Comparison of ENCODE assay signal across 1 cellular context in the genomic region with DNA sequence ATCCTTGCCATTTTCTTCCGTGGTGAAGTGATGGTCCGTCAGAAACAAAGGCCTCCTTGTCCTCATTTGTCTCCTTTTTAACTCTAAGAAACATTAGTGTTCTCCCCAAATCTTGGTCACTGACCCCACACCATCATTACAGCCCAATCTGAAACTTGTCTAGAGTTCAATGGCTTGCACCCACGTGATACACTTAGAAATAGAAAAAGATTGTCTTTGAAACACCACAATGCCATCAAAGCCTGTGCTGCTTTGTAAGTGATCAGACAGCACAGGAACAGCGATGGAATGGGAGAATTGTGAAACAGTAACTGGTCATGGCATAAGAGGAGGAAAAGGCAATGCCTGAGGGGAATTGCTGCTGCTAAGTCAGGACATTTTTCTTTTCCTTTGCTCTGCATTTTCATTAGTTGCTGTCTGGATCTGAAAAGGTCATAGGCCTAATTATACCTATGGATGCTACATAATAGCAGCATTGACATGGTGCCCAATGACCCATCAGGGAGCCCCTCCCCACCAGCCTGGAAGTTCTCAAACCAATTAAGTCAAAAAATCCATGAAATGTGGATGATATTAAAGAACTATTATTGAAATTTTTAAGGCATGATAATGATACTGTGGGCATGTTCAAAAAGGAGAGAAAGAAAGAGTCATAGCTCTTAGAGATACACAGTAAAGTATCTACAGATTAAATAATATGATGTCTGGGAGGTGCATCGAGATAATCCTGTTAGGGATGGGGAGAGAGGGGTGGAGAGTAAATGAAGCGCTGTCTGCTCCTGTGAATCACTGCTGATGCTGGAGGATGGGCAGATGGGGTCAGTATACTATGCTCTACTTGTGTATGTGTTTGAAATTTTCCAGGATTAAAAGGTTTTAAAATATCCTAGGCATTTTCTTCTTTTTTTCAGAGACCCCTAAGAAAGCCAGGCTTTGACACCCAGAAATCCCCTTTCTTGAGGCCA.
TF ChIP-seq lines count a peak whose summit lies in the region.

No MANE protein-coding gene starts in this region.

TF ChIP-seq in SK-N-SH, 30 proteins besides CTCF, POLR2A, EP300 and RAD21 (continued from another document):
- TF ChIP-seq, protein P1, sequence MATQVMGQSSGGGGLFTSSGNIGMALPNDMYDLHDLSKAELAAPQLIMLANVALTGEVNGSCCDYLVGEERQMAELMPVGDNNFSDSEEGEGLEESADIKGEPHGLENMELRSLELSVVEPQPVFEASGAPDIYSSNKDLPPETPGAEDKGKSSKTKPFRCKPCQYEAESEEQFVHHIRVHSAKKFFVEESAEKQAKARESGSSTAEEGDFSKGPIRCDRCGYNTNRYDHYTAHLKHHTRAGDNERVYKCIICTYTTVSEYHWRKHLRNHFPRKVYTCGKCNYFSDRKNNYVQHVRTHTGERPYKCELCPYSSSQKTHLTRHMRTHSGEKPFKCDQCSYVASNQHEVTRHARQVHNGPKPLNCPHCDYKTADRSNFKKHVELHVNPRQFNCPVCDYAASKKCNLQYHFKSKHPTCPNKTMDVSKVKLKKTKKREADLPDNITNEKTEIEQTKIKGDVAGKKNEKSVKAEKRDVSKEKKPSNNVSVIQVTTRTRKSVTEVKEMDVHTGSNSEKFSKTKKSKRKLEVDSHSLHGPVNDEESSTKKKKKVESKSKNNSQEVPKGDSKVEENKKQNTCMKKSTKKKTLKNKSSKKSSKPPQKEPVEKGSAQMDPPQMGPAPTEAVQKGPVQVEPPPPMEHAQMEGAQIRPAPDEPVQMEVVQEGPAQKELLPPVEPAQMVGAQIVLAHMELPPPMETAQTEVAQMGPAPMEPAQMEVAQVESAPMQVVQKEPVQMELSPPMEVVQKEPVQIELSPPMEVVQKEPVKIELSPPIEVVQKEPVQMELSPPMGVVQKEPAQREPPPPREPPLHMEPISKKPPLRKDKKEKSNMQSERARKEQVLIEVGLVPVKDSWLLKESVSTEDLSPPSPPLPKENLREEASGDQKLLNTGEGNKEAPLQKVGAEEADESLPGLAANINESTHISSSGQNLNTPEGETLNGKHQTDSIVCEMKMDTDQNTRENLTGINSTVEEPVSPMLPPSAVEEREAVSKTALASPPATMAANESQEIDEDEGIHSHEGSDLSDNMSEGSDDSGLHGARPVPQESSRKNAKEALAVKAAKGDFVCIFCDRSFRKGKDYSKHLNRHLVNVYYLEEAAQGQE (IDR thresholded peaks at IDR 0.05; ENCODE audit: low read depth, low read length) = no peak
- TF ChIP-seq GATA2 (CRISPR knock-in tag; IDR thresholded peaks at IDR 0.05) (no peak), MXI1 (IDR thresholded peaks at IDR 0.05; ENCODE audit: low read depth, low read length) (no peak), CHD2 (IDR thresholded peaks at IDR 0.05; ENCODE audit: low read length, partially characterized antibody) (no peak), RXRA (IDR thresholded peaks at IDR 0.05; ENCODE audit: borderline replicate concordance, low read depth) (no peak), FOXM1 (IDR thresholded peaks at IDR 0.05; ENCODE audit: low read depth) (no peak)
- TF ChIP-seq, protein P2, sequence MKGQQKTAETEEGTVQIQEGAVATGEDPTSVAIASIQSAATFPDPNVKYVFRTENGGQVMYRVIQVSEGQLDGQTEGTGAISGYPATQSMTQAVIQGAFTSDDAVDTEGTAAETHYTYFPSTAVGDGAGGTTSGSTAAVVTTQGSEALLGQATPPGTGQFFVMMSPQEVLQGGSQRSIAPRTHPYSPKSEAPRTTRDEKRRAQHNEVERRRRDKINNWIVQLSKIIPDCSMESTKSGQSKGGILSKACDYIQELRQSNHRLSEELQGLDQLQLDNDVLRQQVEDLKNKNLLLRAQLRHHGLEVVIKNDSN (IDR thresholded peaks at IDR 0.05; ENCODE audit: borderline replicate concordance, low read depth) = no peak
- TF ChIP-seq, protein P3, sequence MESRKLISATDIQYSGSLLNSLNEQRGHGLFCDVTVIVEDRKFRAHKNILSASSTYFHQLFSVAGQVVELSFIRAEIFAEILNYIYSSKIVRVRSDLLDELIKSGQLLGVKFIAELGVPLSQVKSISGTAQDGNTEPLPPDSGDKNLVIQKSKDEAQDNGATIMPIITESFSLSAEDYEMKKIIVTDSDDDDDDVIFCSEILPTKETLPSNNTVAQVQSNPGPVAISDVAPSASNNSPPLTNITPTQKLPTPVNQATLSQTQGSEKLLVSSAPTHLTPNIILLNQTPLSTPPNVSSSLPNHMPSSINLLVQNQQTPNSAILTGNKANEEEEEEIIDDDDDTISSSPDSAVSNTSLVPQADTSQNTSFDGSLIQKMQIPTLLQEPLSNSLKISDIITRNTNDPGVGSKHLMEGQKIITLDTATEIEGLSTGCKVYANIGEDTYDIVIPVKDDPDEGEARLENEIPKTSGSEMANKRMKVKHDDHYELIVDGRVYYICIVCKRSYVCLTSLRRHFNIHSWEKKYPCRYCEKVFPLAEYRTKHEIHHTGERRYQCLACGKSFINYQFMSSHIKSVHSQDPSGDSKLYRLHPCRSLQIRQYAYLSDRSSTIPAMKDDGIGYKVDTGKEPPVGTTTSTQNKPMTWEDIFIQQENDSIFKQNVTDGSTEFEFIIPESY (IDR thresholded peaks at IDR 0.05; ENCODE audit: borderline replicate concordance, low read depth) = no peak
